Comparison of ENCODE assay signal across 1 cellular context in the genomic region with DNA sequence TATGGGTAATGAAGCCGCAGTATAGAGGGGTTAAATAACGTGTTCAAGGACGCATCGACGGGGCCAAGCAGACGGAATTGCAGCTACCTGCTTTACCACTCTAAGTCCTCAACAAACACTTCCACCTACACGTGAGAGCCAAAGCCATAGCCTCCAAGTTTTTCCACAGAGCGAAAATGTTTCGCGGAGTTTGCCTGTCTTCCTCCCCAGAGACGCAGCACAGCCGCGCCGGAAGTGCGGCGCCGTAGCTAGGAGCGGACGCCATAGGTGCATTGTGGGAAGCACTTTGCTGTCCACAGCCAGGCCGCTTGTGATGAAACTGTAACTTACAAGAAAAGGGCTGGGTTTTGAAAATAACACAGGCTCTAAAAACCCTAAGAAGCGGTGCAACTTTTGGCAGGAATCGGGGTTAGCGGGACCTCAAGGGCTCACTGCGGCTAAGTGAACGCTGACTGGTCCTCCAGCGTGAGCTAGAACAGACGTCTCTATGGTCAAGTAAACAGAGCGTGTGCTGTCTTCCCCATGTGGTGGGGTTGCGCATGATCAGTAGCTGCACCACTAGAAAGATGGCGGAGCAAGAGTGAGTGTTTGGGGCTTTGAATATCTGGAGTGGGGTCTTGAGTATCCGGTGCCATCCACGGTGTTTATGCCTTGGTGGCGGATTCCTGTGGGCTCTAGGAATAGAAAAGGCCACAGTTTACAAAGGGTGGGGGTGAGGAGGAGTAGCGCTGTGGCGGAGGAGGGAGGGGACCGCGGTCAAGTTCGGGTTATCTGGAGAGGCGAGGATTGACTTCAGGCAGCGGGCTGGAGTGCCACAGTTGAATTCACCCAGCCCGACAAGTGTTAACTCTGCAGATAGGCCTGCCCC.
TF ChIP-seq lines count a peak whose summit lies in the region.

A gene (plus strand): TSS at position 245 of the 868 bp plus-strand sequence. CDS start 295 bp downstream, at position 540.

TF ChIP-seq in GM12878, 131 proteins besides CTCF, POLR2A, EP300 and RAD21 (continued from another document):
- TF ChIP-seq MTA2 (IDR thresholded peaks at IDR 0.05; ENCODE audit: low read depth) (0 out of 2 replicates have a peak, but pooled peaks have one; percentile 25), RUNX3 (IDR thresholded peaks at IDR 0.05; ENCODE audit: low read length) (peak; percentile 48), IRF4 (IDR thresholded peaks at IDR 0.05; ENCODE audit: low read depth, low read length) (no peak), FOXK2 (IDR thresholded peaks at IDR 0.05) (peak; percentile 89), MTA3 (IDR thresholded peaks at IDR 0.05; ENCODE audit: borderline replicate concordance, low read length) (0 out of 2 replicates have a peak, but pooled peaks have one; percentile 40), TCF3 (IDR thresholded peaks at IDR 0.05; ENCODE audit: borderline replicate concordance, insufficient read depth, low read depth, low read length) (no peak), KDM1A (IDR thresholded peaks at IDR 0.05; ENCODE audit: borderline replicate concordance) (no peak)
- TF ChIP-seq, protein P1, sequence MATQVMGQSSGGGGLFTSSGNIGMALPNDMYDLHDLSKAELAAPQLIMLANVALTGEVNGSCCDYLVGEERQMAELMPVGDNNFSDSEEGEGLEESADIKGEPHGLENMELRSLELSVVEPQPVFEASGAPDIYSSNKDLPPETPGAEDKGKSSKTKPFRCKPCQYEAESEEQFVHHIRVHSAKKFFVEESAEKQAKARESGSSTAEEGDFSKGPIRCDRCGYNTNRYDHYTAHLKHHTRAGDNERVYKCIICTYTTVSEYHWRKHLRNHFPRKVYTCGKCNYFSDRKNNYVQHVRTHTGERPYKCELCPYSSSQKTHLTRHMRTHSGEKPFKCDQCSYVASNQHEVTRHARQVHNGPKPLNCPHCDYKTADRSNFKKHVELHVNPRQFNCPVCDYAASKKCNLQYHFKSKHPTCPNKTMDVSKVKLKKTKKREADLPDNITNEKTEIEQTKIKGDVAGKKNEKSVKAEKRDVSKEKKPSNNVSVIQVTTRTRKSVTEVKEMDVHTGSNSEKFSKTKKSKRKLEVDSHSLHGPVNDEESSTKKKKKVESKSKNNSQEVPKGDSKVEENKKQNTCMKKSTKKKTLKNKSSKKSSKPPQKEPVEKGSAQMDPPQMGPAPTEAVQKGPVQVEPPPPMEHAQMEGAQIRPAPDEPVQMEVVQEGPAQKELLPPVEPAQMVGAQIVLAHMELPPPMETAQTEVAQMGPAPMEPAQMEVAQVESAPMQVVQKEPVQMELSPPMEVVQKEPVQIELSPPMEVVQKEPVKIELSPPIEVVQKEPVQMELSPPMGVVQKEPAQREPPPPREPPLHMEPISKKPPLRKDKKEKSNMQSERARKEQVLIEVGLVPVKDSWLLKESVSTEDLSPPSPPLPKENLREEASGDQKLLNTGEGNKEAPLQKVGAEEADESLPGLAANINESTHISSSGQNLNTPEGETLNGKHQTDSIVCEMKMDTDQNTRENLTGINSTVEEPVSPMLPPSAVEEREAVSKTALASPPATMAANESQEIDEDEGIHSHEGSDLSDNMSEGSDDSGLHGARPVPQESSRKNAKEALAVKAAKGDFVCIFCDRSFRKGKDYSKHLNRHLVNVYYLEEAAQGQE (IDR thresholded peaks at IDR 0.05; ENCODE audit: low read depth, low read length), result 0 out of 2 replicates have a peak, but pooled peaks have one; percentile 21
- TF ChIP-seq, protein P2, sequence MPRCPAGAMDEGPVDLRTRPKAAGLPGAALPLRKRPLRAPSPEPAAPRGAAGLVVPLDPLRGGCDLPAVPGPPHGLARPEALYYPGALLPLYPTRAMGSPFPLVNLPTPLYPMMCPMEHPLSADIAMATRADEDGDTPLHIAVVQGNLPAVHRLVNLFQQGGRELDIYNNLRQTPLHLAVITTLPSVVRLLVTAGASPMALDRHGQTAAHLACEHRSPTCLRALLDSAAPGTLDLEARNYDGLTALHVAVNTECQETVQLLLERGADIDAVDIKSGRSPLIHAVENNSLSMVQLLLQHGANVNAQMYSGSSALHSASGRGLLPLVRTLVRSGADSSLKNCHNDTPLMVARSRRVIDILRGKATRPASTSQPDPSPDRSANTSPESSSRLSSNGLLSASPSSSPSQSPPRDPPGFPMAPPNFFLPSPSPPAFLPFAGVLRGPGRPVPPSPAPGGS (IDR thresholded peaks at IDR 0.05; ENCODE audit: borderline replicate concordance, insufficient read depth, low read depth, low read length, poor library complexity, severe bottlenecking), result no peak
- TF ChIP-seq, protein P3, sequence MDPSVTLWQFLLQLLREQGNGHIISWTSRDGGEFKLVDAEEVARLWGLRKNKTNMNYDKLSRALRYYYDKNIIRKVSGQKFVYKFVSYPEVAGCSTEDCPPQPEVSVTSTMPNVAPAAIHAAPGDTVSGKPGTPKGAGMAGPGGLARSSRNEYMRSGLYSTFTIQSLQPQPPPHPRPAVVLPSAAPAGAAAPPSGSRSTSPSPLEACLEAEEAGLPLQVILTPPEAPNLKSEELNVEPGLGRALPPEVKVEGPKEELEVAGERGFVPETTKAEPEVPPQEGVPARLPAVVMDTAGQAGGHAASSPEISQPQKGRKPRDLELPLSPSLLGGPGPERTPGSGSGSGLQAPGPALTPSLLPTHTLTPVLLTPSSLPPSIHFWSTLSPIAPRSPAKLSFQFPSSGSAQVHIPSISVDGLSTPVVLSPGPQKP (IDR thresholded peaks at IDR 0.05; ENCODE audit: low read depth, low read length), result peak; percentile 89
- TF ChIP-seq, protein P4, sequence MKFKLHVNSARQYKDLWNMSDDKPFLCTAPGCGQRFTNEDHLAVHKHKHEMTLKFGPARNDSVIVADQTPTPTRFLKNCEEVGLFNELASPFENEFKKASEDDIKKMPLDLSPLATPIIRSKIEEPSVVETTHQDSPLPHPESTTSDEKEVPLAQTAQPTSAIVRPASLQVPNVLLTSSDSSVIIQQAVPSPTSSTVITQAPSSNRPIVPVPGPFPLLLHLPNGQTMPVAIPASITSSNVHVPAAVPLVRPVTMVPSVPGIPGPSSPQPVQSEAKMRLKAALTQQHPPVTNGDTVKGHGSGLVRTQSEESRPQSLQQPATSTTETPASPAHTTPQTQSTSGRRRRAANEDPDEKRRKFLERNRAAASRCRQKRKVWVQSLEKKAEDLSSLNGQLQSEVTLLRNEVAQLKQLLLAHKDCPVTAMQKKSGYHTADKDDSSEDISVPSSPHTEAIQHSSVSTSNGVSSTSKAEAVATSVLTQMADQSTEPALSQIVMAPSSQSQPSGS (IDR thresholded peaks at IDR 0.05; ENCODE audit: low read length), result no peak
- TF ChIP-seq, protein P5, sequence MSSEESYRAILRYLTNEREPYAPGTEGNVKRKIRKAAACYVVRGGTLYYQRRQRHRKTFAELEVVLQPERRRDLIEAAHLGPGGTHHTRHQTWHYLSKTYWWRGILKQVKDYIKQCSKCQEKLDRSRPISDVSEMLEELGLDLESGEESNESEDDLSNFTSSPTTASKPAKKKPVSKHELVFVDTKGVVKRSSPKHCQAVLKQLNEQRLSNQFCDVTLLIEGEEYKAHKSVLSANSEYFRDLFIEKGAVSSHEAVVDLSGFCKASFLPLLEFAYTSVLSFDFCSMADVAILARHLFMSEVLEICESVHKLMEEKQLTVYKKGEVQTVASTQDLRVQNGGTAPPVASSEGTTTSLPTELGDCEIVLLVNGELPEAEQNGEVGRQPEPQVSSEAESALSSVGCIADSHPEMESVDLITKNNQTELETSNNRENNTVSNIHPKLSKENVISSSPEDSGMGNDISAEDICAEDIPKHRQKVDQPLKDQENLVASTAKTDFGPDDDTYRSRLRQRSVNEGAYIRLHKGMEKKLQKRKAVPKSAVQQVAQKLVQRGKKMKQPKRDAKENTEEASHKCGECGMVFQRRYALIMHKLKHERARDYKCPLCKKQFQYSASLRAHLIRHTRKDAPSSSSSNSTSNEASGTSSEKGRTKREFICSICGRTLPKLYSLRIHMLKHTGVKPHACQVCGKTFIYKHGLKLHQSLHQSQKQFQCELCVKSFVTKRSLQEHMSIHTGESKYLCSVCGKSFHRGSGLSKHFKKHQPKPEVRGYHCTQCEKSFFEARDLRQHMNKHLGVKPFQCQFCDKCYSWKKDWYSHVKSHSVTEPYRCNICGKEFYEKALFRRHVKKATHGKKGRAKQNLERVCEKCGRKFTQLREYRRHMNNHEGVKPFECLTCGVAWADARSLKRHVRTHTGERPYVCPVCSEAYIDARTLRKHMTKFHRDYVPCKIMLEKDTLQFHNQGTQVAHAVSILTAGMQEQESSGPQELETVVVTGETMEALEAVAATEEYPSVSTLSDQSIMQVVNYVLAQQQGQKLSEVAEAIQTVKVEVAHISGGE (CRISPR knock-in tag; IDR thresholded peaks at IDR 0.05), result no peak
- TF ChIP-seq, protein P6, sequence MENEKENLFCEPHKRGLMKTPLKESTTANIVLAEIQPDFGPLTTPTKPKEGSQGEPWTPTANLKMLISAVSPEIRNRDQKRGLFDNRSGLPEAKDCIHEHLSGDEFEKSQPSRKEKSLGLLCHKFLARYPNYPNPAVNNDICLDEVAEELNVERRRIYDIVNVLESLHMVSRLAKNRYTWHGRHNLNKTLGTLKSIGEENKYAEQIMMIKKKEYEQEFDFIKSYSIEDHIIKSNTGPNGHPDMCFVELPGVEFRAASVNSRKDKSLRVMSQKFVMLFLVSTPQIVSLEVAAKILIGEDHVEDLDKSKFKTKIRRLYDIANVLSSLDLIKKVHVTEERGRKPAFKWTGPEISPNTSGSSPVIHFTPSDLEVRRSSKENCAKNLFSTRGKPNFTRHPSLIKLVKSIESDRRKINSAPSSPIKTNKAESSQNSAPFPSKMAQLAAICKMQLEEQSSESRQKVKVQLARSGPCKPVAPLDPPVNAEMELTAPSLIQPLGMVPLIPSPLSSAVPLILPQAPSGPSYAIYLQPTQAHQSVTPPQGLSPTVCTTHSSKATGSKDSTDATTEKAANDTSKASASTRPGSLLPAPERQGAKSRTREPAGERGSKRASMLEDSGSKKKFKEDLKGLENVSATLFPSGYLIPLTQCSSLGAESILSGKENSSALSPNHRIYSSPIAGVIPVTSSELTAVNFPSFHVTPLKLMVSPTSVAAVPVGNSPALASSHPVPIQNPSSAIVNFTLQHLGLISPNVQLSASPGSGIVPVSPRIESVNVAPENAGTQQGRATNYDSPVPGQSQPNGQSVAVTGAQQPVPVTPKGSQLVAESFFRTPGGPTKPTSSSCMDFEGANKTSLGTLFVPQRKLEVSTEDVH (IDR thresholded peaks at IDR 0.05; ENCODE audit: low read depth, partially characterized antibody), result peak; percentile 54
